5 cellular contexts compared by ENCODE assay signal in genomic region chr16:21021316-21021715, GRCh38.
"Had no signal": no experiment of that assay in that cellular context is flagged by ENCODE, and none has a peak within 500 bp of the region (broad histone marks: within the 10 kb centered on the region; RNA-seq: fewer than 3 reads in every experiment).

No MANE protein-coding gene starts in this region.

- DNase-seq: H9, HCEC 1CT, KBM-7 had no signal

- H3K4me3 ChIP-seq: GM23338 had no signal

- ATAC-seq: GM23338 had no signal

- H3K27ac ChIP-seq: KMS-11 had no signal
